ENCODE assay signal across 9 cellular contexts in the genomic region with DNA sequence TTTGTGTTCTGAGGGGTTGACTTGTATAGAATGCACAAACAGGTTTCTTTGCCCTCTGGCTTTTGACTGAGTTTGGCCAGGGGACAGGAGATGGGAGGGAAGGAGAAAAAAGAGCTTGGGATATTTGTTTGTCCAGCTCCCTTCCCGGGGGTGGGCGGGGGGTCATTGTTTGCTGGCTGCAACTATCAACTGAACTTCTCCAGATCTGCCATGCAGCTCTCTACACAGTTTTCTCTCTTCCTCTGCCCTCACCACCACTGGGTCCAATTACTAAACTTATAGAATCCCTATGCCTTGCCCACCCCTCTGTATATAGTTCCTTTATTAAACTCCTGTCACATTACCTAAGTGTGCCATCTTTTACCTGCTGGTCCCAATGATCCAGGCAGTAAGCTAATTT.
"Had no signal": no experiment of that assay in that cellular context is flagged by ENCODE, and none has a peak within 500 bp of the region (broad histone marks: within the 10 kb centered on the region; RNA-seq: fewer than 3 reads in every experiment).

No MANE protein-coding gene starts in this region.

- DNase-seq: H9, HCEC 1CT, IMR-90, KG1 had no signal

- H2AFZ ChIP-seq: GM23338 had no signal

- H3K27ac ChIP-seq: HL-60 had no signal

- H3K4me3 ChIP-seq: GM23338, K562 had no signal

- H3K4me2 ChIP-seq: GM23338 had no signal

- ATAC-seq: GM23338, K562 had no signal

- FAIRE-seq: H1, H54, K562 had no signal
